ENCODE assay signal across 2 cellular contexts in genomic region chr10:70192325-70192966, GRCh38.
TF ChIP-seq lines count a peak whose summit lies in the region.

No MANE protein-coding gene starts in this region.

TF ChIP-seq in GM23338, 12 proteins besides CTCF, POLR2A, EP300 and RAD21:
- no peak for TF ChIP-seq ZNF114 (CRISPR knock-in tag; IDR thresholded peaks at IDR 0.05)
- TF ChIP-seq NANOG (IDR thresholded peaks at IDR 0.05; ENCODE audit: borderline replicate concordance), result no peak
- no peak for TF ChIP-seq EZH2phosphoT487 (IDR thresholded peaks at IDR 0.05; ENCODE audit: unreplicated experiment)
- TF ChIP-seq CREB1 (CRISPR knock-in tag; IDR thresholded peaks at IDR 0.05; ENCODE audit: low read depth), result no peak
- TF ChIP-seq EZH2 (IDR thresholded peaks at IDR 0.05; ENCODE audit: low read depth, unreplicated experiment), result no peak
- no peak for TF ChIP-seq JUNB (IDR thresholded peaks at IDR 0.05; ENCODE audit: unreplicated experiment)
- no peak for TF ChIP-seq POLR2AphosphoS5 (IDR thresholded peaks at IDR 0.05; ENCODE audit: low read depth)
- TF ChIP-seq ZNF462 (CRISPR knock-in tag; IDR thresholded peaks at IDR 0.05), result no peak
- no peak for TF ChIP-seq ZNF331 (CRISPR knock-in tag; IDR thresholded peaks at IDR 0.05; ENCODE audit: low read depth)
- TF ChIP-seq REST (IDR thresholded peaks at IDR 0.05; ENCODE audit: unreplicated experiment), result no peak
- TF ChIP-seq STAT1 (IDR thresholded peaks at IDR 0.05; ENCODE audit: unreplicated experiment), result no peak
- TF ChIP-seq ETS1 (IDR thresholded peaks at IDR 0.05), result no peak

TF ChIP-seq in K562, 482 proteins besides CTCF, POLR2A, EP300 and RAD21:
- TF ChIP-seq SP1 (CRISPR knock-in tag; IDR thresholded peaks at IDR 0.05), result no peak
- no peak for TF ChIP-seq THRAP3 (IDR thresholded peaks at IDR 0.05; ENCODE audit: borderline replicate concordance)
- TF ChIP-seq RBM17 (IDR thresholded peaks at IDR 0.05; ENCODE audit: borderline replicate concordance, low read depth, low read length), result no peak
- TF ChIP-seq E2F4 (CRISPR knock-in tag; IDR thresholded peaks at IDR 0.05; ENCODE audit: low read depth), result no peak
- no peak for TF ChIP-seq STAT6 (CRISPR knock-in tag; IDR thresholded peaks at IDR 0.05)
- TF ChIP-seq E2F3 (CRISPR knock-in tag; IDR thresholded peaks at IDR 0.05), result no peak
- no peak for TF ChIP-seq SRF (CRISPR knock-in tag; IDR thresholded peaks at IDR 0.05)
- TF ChIP-seq BHLHE40 (IDR thresholded peaks at IDR 0.05; ENCODE audit: low read length), result peak; percentile 59
